In the genomic region with DNA sequence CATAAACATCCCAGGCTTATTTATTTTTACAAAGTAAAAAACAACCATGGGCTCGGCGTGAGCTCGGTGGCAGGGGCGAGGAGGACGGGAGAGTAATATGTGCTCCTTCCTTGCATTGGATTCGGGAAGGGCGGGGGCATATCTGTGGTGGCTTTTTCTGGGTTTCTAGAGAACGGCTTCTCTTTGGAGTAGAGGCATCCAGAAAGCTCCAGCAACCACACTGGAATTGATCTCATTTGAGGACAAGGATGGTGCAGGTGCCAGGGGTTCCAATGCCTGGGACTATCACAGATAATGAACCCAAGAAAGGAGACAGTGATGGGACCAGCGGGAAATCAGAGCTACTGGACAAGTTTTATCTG, we compare ENCODE assay signal across 15 cellular contexts. TPM values are rescaled to one million over a fixed set of nuclear protein-coding genes. Genes with fewer than 3 reads are reported as not detected.
"Had no signal": no experiment of that assay in that cellular context is flagged by ENCODE, and none has a peak within 500 bp of the region (broad histone marks: within the 10 kb centered on the region; RNA-seq: fewer than 3 reads in every experiment).

No MANE protein-coding gene starts in this region.

- H3K9me3 Mint-ChIP-seq: nephron; stimulated activated naive B cell treated with anti-CD40 and anti-IgM and Interleukin-4, amounts not matched to agents 10 μg/mL and 1 μg/mL and 100 μg/mL, for 72 hours had no signal

- H3K4me1 Mint-ChIP-seq: activated CD4-positive, alpha-beta T cell treated with anti-CD3 and anti-CD28 coated beads for 36 hours had no signal

- H3K4me3 ChIP-seq: SK-N-MC, smooth muscle cell, tibial artery had no signal

- H3K27me3 Mint-ChIP-seq: activated CD4-positive, alpha-beta T cell treated with anti-CD3 and anti-CD28 coated beads for 36 hours; activated naive CD8-positive, alpha-beta T cell had no signal

- H3K36me3 Mint-ChIP-seq: activated naive CD8-positive, alpha-beta T cell had no signal

- H3K27ac ChIP-seq: foreskin keratinocyte, SK-N-MC, tibial artery had no signal

- ATAC-seq: activated CD4-positive, alpha-beta T cell treated with anti-CD3 and anti-CD28 coated beads for 36 hours; foreskin keratinocyte; stimulated activated naive B cell treated with anti-CD40 and anti-IgM and Interleukin-4, amounts not matched to agents 10 μg/mL and 1 μg/mL and 100 μg/mL, for 72 hours had no signal

- H3K27me3 ChIP-seq: foreskin keratinocyte, tibial artery had no signal

- H3K9me3 ChIP-seq: tibial artery had no signal

- DNase-seq: activated CD4-positive, alpha-beta T cell treated with anti-CD3 and anti-CD28 coated beads for 36 hours; activated CD4-positive, alpha-beta T cell treated with anti-CD3 and anti-CD28 coated beads, Interleukin-2, amount 50 U/mL, for 48 hours; activated gamma-delta T cell; dermis blood vessel endothelial cell; foreskin keratinocyte; glutamatergic neuron; kidney glomerular epithelial cell; mesenchymal stem cell; stimulated activated CD4-positive, alpha-beta T cell treated with anti-CD3 and anti-CD28 coated beads, Interleukin-4, amount 100 ng/mL, for 4 hours; stimulated activated naive B cell treated with anti-CD40 and anti-IgM and Interleukin-4, amounts not matched to agents 10 μg/mL and 1 μg/mL and 100 μg/mL, for 72 hours; tibial artery had no signal

- H3K27ac Mint-ChIP-seq: activated CD4-positive, alpha-beta T cell treated with anti-CD3 and anti-CD28 coated beads for 36 hours; activated naive CD8-positive, alpha-beta T cell; stimulated activated naive B cell treated with anti-CD40 and anti-IgM and Interleukin-4, amounts not matched to agents 10 μg/mL and 1 μg/mL and 100 μg/mL, for 72 hours had no signal

- H3K4me1 ChIP-seq: foreskin keratinocyte, tibial artery had no signal

- H3K4me3 Mint-ChIP-seq: activated CD4-positive, alpha-beta T cell treated with anti-CD3 and anti-CD28 coated beads for 36 hours; activated naive CD8-positive, alpha-beta T cell; nephron; stimulated activated naive B cell treated with anti-CD40 and anti-IgM and Interleukin-4, amounts not matched to agents 10 μg/mL and 1 μg/mL and 100 μg/mL, for 72 hours had no signal

RNA-seq across cellular contexts. Expression of a gene that starts 18.9 kb away (rescaled TPM):
- total RNA-seq: foreskin keratinocyte, smooth muscle cell had no signal
- polyA plus RNA-seq: foreskin keratinocyte had no signal
